ENCODE assay signal across 14 cellular contexts in the genomic region with DNA sequence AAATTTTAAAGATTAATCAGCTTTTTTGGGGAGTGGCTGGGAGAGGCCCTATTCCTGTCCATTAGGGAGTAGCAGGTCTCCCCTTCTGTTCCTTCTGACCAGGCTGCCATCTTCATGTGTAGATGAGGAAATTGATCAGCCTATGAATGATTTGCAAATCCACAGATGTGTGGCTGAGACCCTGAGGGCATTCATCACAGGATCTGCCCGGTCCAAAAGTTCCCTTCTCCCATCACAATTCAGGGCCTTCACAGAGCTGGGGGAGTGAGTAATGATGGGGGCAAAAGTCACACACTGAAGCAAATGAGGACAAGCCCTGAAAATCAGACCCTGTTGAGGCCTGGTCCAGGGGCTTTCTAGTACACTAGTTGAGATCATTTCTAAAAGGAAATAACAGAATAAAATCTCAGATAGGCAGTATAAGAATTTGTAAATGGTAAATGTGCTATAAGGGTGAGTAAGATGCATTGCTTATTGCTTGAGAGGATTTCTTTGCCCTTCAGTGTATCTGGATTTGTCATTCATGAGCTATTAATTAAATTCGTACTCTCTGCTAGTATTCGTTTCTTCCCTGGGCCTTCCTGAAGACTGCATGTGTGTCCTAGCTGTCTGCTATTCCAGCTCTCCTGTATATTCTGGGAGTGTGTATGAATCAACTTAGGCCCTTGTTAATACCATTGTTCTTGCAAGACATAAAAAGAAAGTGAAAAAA. TPM values are rescaled to one million over a fixed set of nuclear protein-coding genes. Genes with fewer than 3 reads are reported as not detected.
DNase-seq lines count a peak whose midpoint lies in the region; ATAC-seq, FAIRE-seq and TF ChIP-seq lines count a peak whose summit lies in the region.
"Had no signal": no experiment of that assay in that cellular context is flagged by ENCODE, and none has a peak within 500 bp of the region (broad histone marks: within the 10 kb centered on the region; RNA-seq: fewer than 3 reads in every experiment).

No MANE protein-coding gene starts in this region.

- FAIRE-seq in GM12891 (lab: Jason Lieb, UNC): no peak

- no peaks in the 10 kb centered on the region for H3K9me2 ChIP-seq in GM23248 (ENCODE audit: insufficient read depth)

- no peak for TF ChIP-seq CTCF in VCaP (conservative IDR thresholded peaks at IDR 0.05)
- no peak for TF ChIP-seq CTCF in foreskin keratinocyte (conservative IDR thresholded peaks at IDR 0.05)
- TF ChIP-seq CTCF in sigmoid colon (IDR thresholded peaks at IDR 0.05): no peak
- TF ChIP-seq CTCF in adrenal gland (IDR thresholded peaks at IDR 0.05): no peak

- TF ChIP-seq EP300 in sigmoid colon (IDR thresholded peaks at IDR 0.05): no peak

- 30 to 40% methylated on average over 3 of the region's 3 CpGs for WGBS in GM23248 (ENCODE audit: low coverage in 1 of 2, low lambda C conversion rate in 2 of 2, missing lambda C conversion rate in 2 of 2), 2 experiments
- 90 to 97% methylated on average over 3 of the region's 3 CpGs for WGBS in sigmoid colon, 2 donors
- WGBS in adrenal gland, 4 donors: 66 to 86% (median 76%) methylated on average over 3 of the region's 3 CpGs

- no peaks in the 10 kb centered on the region for H3K36me3 ChIP-seq in GM23248 (ENCODE audit: low read depth)
- no peaks in the 10 kb centered on the region for H3K36me3 ChIP-seq in sigmoid colon
- no peaks in the 10 kb centered on the region for H3K36me3 ChIP-seq in adrenal gland (replicated peaks in 1 of 2)
- H3K36me3 ChIP-seq: esophagus muscularis mucosa, left lung, uterus had no signal

- peak overlapping the region; percentile 38 for H3K4me2 ChIP-seq in GM23248 (ENCODE audit: unreplicated experiment)

- peak overlapping the region; percentile 53 for H2AFZ ChIP-seq in GM23248

- no peaks in the 10 kb centered on the region for H3K27me3 ChIP-seq in GM23248 (replicated peaks; ENCODE audit: insufficient read depth)
- no peaks in the 10 kb centered on the region for H3K27me3 ChIP-seq in foreskin keratinocyte
- no peaks in the 10 kb centered on the region for H3K27me3 ChIP-seq in sigmoid colon
- no peaks in the 10 kb centered on the region for H3K27me3 ChIP-seq in adrenal gland
- H3K27me3 ChIP-seq: esophagus muscularis mucosa, uterus had no signal

- H3K9ac ChIP-seq in GM23248: peak overlapping the region; percentile 67

- DNase-seq in GM23248 (peak; percentile 59), foreskin keratinocyte (no peak), sigmoid colon (no peak), adrenal gland (no peak), GM12891 (ENCODE audit: insufficient read length, low spot score) (no peak), NCI-H1436 treated with DMSO at 0.1 percent for 48 hours (lab: John Stamatoyannopoulos, UW) (no peak)
- DNase-seq: activated CD4-positive, alpha-beta T cell treated with anti-CD3 and anti-CD28 coated beads, Interleukin-2, amount 50 U/mL, for 4 hours; cortex of kidney; DMS 273 treated with DMSO at 0.1 percent for 48 hours; left lung had no signal

- intact Hi-C loops in sigmoid colon (cut with DNase I): loop anchor here (5.0 kb wide), 2 partner anchors 38 to 58 kb away; no protein-coding TSS in a partner anchor
- intact Hi-C loops in adrenal gland (cut with DNase I): no loop called here

- H3K27ac ChIP-seq in GM23248: peak overlapping the region; percentile 86
- peak overlapping the region; percentile 90; the same call in 1 of the 2 replicates for H3K27ac ChIP-seq in VCaP
- H3K27ac ChIP-seq in foreskin keratinocyte: no peak overlapping the region
- peak overlapping the region in 3 of 4 donors; percentile 43 to 82 (median 81) for H3K27ac ChIP-seq in sigmoid colon
- H3K27ac ChIP-seq in adrenal gland: no peak overlapping the region

- H3F3A ChIP-seq in GM23248 (ENCODE audit: insufficient read depth): peaks cover 48% of the 10 kb centered on the region

- no peaks in the 10 kb centered on the region for H3K79me2 ChIP-seq in GM23248 (ENCODE audit: insufficient read depth)

- in situ Hi-C loops in GM23248 (cut with MboI): no loop called here

- H3K4me3 ChIP-seq in GM23248: no peak overlapping the region
- no peak overlapping the region for H3K4me3 ChIP-seq in sigmoid colon
- H3K4me3 ChIP-seq in adrenal gland: no peak overlapping the region
- H3K4me3 ChIP-seq: esophagus muscularis mucosa, left lung, uterus had no signal

- no peak for TF ChIP-seq POLR2A in sigmoid colon (IDR thresholded peaks at IDR 0.05)
- no peak for TF ChIP-seq POLR2A in adrenal gland (IDR thresholded peaks at IDR 0.05)
- TF ChIP-seq POLR2A in GM12891 (IDR thresholded peaks at IDR 0.05; ENCODE audit: low read depth, low read length): no peak

- peak; percentile 1 for ATAC-seq in foreskin keratinocyte
- no peak for ATAC-seq in HG03280 (IDR thresholded peaks at IDR 0.05; ENCODE audit: unreplicated experiment)

- H4K20me1 ChIP-seq in GM23248 (ENCODE audit: insufficient read depth): no peaks in the 10 kb centered on the region

- H3K4me1 ChIP-seq in GM23248 (ENCODE audit: insufficient read depth): peaks cover 51% of the 10 kb centered on the region
- peaks cover 51% of the 10 kb centered on the region for H3K4me1 ChIP-seq in foreskin keratinocyte
- peaks cover 0 to 79% (median 63%) of the 10 kb centered on the region in 4 donors for H3K4me1 ChIP-seq in sigmoid colon
- H3K4me1 ChIP-seq in adrenal gland (replicated peaks in 1 of 2): no peaks in the 10 kb centered on the region
- H3K4me1 ChIP-seq: uterus had no signal

- H3K9me3 ChIP-seq in GM23248 (ENCODE audit: low read depth): no peaks in the 10 kb centered on the region
- no peaks in the 10 kb centered on the region for H3K9me3 ChIP-seq in sigmoid colon
- H3K9me3 ChIP-seq in adrenal gland (replicated peaks in 1 of 3): no peaks in the 10 kb centered on the region
- H3K9me3 ChIP-seq: esophagus muscularis mucosa, left lung, uterus had no signal

TF ChIP-seq in GM12891, 5 proteins besides CTCF, POLR2A, EP300 and RAD21:
- TF ChIP-seq POLR2AphosphoS5 (IDR thresholded peaks at IDR 0.05; ENCODE audit: low read depth, low read length) (no peak), POU2F2 (IDR thresholded peaks at IDR 0.05; ENCODE audit: low read depth, low read length) (no peak), SPI1 (IDR thresholded peaks at IDR 0.05; ENCODE audit: low read depth, low read length) (no peak), PAX5 (IDR thresholded peaks at IDR 0.05; ENCODE audit: insufficient read depth, low read length, severe bottlenecking) (no peak)
TF ChIP-seq in GM12891: peak in this region for 0.

RNA-seq across cellular contexts. Expression of gene SETBP1, which starts 53.2 kb away (rescaled TPM):
- total RNA-seq in GM23248 (2014; rRNA removed; shearing (Covaris generic)): 4.1 and 5.2 TPM in 2 replicates
- polyA plus RNA-seq in GM23248 (2016; fragmentation: Nextera tagmentation; extraction: Ambion mirVana): 0.91 and 1.3 TPM in 2 replicates
- total RNA-seq in foreskin keratinocyte: 5.8 and 9.8 TPM in 2 replicates
- polyA plus RNA-seq in foreskin keratinocyte: 0.94 and 1.1 TPM in 2 replicates
- total RNA-seq in sigmoid colon: 100 to 1,000 TPM in 1 of 4 donors, 10 to 100 TPM in 3; 67.9 to 100 (median 70.2) TPM
- polyA plus RNA-seq in sigmoid colon: 1 to 10 TPM in 2 of 3 donors, under 1 TPM in 1; 0.69 to 3.7 (median 1.2) TPM
- total RNA-seq in adrenal gland: 10 to 100 TPM in 5 of 8 donors, 1 to 10 TPM in 3; 7.9 to 18.0 (median 11.9) TPM
- polyA plus RNA-seq in adrenal gland: 1 to 10 TPM; 1.2 to 2.8 (median 2.6) TPM
- 3.4 TPM for polyA plus RNA-seq in GM12891 (2012; ENCODE audit: low read depth, missing spikeins)

Comparison
In these comparisons a context has a peak if more than half of its experiments do, and no peak if none do; other contexts are left out.
1. H3K27ac ChIP-seq: peak in GM23248 (single experiment), VCaP (single experiment) and sigmoid colon (3 of 4); none in foreskin keratinocyte (single experiment) and adrenal gland (0 of 5).